In genomic region chr2:152646264-152646663, GRCh38 we compare ENCODE assay signal across 1 cellular context.
TF ChIP-seq lines count a peak whose summit lies in the region.

No MANE protein-coding gene starts in this region.

TF ChIP-seq in HepG2, 621 proteins besides CTCF, POLR2A, EP300 and RAD21 (continued from another document):
- no peak for TF ChIP-seq MAX (IDR thresholded peaks at IDR 0.05)
